In the genomic region with DNA sequence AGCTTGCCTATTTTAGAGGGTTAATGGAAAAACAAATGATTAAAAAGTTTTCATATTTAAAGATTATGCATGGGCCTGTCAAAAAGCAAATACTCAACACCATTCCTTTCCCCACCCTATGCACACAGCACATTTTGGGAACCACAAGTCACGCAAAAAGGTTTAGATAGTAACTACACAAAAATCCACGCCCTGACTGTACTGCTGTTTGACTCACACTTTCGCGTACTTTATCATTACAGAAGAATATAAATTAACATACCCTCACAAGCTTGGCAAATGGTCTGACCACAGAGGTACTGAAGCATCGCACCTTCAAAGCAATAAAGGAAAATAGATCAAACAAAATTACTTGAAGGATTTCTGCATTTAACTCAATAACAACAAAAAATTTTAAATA, we compare ENCODE assay signal across 11 cellular contexts. TPM values are rescaled to one million over a fixed set of nuclear protein-coding genes. Genes with fewer than 3 reads are reported as not detected.
DNase-seq lines count a peak whose midpoint lies in the region; ATAC-seq and TF ChIP-seq lines count a peak whose summit lies in the region.
"Had no signal": no experiment of that assay in that cellular context is flagged by ENCODE, and none has a peak within 500 bp of the region (broad histone marks: within the 10 kb centered on the region; RNA-seq: fewer than 3 reads in every experiment).

No MANE protein-coding gene starts in this region.

- TF ChIP-seq POLR2A in testis (IDR thresholded peaks at IDR 0.05), result no peak

- peak overlapping the region; percentile 98 to 100 for H3K4me3 Mint-ChIP-seq in activated T-cell treated with anti-CD3 and anti-CD28 coated beads, Interleukin-2, amount 50 U/mL, for 72 hours

- no peak overlapping the region for H3K27ac ChIP-seq in RWPE2 (ENCODE audit: poor library complexity, severe bottlenecking)
- H3K27ac ChIP-seq in fibroblast of lung (ENCODE audit: insufficient read depth, low read length), result no peak overlapping the region
- H3K27ac ChIP-seq in smooth muscle cell (ENCODE audit: low read depth), result no peak overlapping the region
- H3K27ac ChIP-seq in testis, result no peak overlapping the region

- H3K27me3 ChIP-seq in RWPE2 (ENCODE audit: insufficient read depth, poor library complexity, severe bottlenecking) (no peaks in the 10 kb centered on the region), fibroblast of lung (ENCODE audit: control insufficient read depth, insufficient read depth, low read length) (no peaks in the 10 kb centered on the region), smooth muscle cell (ENCODE audit: low read depth) (no peaks in the 10 kb centered on the region), testis (no peaks in the 10 kb centered on the region)

- DNase-seq in activated T-cell treated with anti-CD3 and anti-CD28 coated beads, Interleukin-2, amount 50 U/mL, for 72 hours, result no peak
- no peak for DNase-seq in activated T-cell treated with anti-CD3 and anti-CD28 coated beads, Interleukin-2, amount 50 U/mL, for 48 hours
- no peak for DNase-seq in RWPE2 (ENCODE audit: low spot score)
- DNase-seq in fibroblast of lung (ENCODE audit: low read depth in 2 of 2), result peak in 1 of 2 donors; percentile 57
- no peak for DNase-seq in smooth muscle cell (lab: John Stamatoyannopoulos, UW; ENCODE audit: unreplicated experiment)
- DNase-seq in cerebellar cortex (ENCODE audit: low spot score), result no peak
- no peak for DNase-seq in testis
- no peak for DNase-seq in NCI-H1694 (lab: John Stamatoyannopoulos, UW)
- DNase-seq: activated effector memory CD4-positive, alpha-beta T cell treated with anti-CD3 and anti-CD28 coated beads, Interleukin-2, amount 50 U/mL, for 16 hours; retina; RPMI8226 had no signal

- peaks cover 60% of the 10 kb centered on the region for H3K4me1 Mint-ChIP-seq in activated T-cell treated with anti-CD3 and anti-CD28 coated beads, Interleukin-2, amount 50 U/mL, for 72 hours (ENCODE audit: low read depth)

- no peaks in the 10 kb centered on the region for H3F3A ChIP-seq in smooth muscle cell (ENCODE audit: low read depth)

- H3K4me2 ChIP-seq in fibroblast of lung (ENCODE audit: extremely low read depth, insufficient read depth, low read length) (peak overlapping the region; percentile 96), smooth muscle cell (peak overlapping the region; percentile 88)

- H3K36me3 Mint-ChIP-seq in activated T-cell treated with anti-CD3 and anti-CD28 coated beads, Interleukin-2, amount 50 U/mL, for 72 hours (ENCODE audit: insufficient read depth in 2 of 2), result peaks cover 7 to 27% of the 10 kb centered on the region in 2 donors

- peak overlapping the region; percentile 100 for H3K27ac Mint-ChIP-seq in activated T-cell treated with anti-CD3 and anti-CD28 coated beads, Interleukin-2, amount 50 U/mL, for 72 hours

- no peaks in the 10 kb centered on the region for H3K27me3 Mint-ChIP-seq in activated T-cell treated with anti-CD3 and anti-CD28 coated beads, Interleukin-2, amount 50 U/mL, for 72 hours (ENCODE audit: low read depth)

- intact Hi-C loops in testis (cut with DNase I; ENCODE audit: low total_unique reads), result no loop called here

- H3K36me3 ChIP-seq in RWPE2 (ENCODE audit: low read depth), result peaks cover 51% of the 10 kb centered on the region
- H3K36me3 ChIP-seq in fibroblast of lung (ENCODE audit: control insufficient read depth, insufficient read depth, low read length), result peaks cover 12% of the 10 kb centered on the region
- H3K36me3 ChIP-seq in smooth muscle cell (ENCODE audit: low read depth), result peaks cover 20% of the 10 kb centered on the region
- H3K36me3 ChIP-seq in testis (ENCODE audit: low read depth, missing control alignments), result no peaks in the 10 kb centered on the region

- H3K79me2 ChIP-seq in fibroblast of lung (ENCODE audit: control insufficient read depth, insufficient read depth, low read length), result peaks cover 20% of the 10 kb centered on the region
- H3K79me2 ChIP-seq in smooth muscle cell (ENCODE audit: low read depth), result peaks cover 33% of the 10 kb centered on the region

- H3K9me3 Mint-ChIP-seq in activated T-cell treated with anti-CD3 and anti-CD28 coated beads, Interleukin-2, amount 50 U/mL, for 72 hours, result no peaks in the 10 kb centered on the region

- H4K20me1 ChIP-seq in fibroblast of lung (ENCODE audit: control insufficient read depth, extremely low read depth, insufficient read depth, low read length) (peaks cover 2% of the 10 kb centered on the region), smooth muscle cell (ENCODE audit: low read depth) (peaks cover 12% of the 10 kb centered on the region)

- H3K4me1 ChIP-seq in RWPE2 (ENCODE audit: insufficient read depth, poor library complexity, severe bottlenecking), result no peaks in the 10 kb centered on the region
- H3K4me1 ChIP-seq in fibroblast of lung (ENCODE audit: control insufficient read depth, extremely low read depth, insufficient read depth, low read length), result peaks cover 3% of the 10 kb centered on the region
- peaks cover 12% of the 10 kb centered on the region for H3K4me1 ChIP-seq in smooth muscle cell (ENCODE audit: low read depth)
- peaks cover 6% of the 10 kb centered on the region for H3K4me1 ChIP-seq in testis

- ATAC-seq in activated T-cell treated with anti-CD3 and anti-CD28 coated beads, Interleukin-2, amount 50 U/mL, for 72 hours (replicated peaks in 1 of 2), result no peak
- no peak for ATAC-seq in RWPE2 (ENCODE audit: low read depth)

- H2AFZ ChIP-seq in fibroblast of lung (ENCODE audit: low read length), result no peak overlapping the region
- H2AFZ ChIP-seq in smooth muscle cell (ENCODE audit: low read depth), result no peak overlapping the region

- H3K4me3 ChIP-seq in RWPE2 (ENCODE audit: severe bottlenecking), result peak overlapping the region; percentile 75
- peak overlapping the region; percentile 85 to 99 (median 94) for H3K4me3 ChIP-seq in fibroblast of lung (replicated peaks in 1 of 4; ENCODE audit: control extremely low read depth in 1 of 4, insufficient read depth in 1 of 4, low read depth in 3 of 4, low read length in 4 of 4)
- peak overlapping the region; percentile 88 for H3K4me3 ChIP-seq in smooth muscle cell
- H3K4me3 ChIP-seq in testis, result no peak overlapping the region

- H3K9me3 ChIP-seq in RWPE2 (ENCODE audit: severe bottlenecking) (no peaks in the 10 kb centered on the region), fibroblast of lung (ENCODE audit: control insufficient read depth, insufficient read depth, low read depth, low read length) (no peaks in the 10 kb centered on the region), smooth muscle cell (replicated peaks; ENCODE audit: low read depth) (no peaks in the 10 kb centered on the region), testis (no peaks in the 10 kb centered on the region)

- TF ChIP-seq CTCF in RWPE2 (IDR thresholded peaks at IDR 0.05; ENCODE audit: poor library complexity, severe bottlenecking), result no peak
- TF ChIP-seq CTCF in fibroblast of lung (conservative IDR thresholded peaks at IDR 0.05 in 1 of 2, IDR thresholded peaks at IDR 0.05 in 1 of 2; ENCODE audit: low read depth in 1 of 2, low read length in 2 of 2), result no peak
- TF ChIP-seq CTCF in smooth muscle cell (IDR thresholded peaks at IDR 0.05; ENCODE audit: borderline replicate concordance, insufficient read depth, poor library complexity, severe bottlenecking), result no peak
- no peak for TF ChIP-seq CTCF in testis (IDR thresholded peaks at IDR 0.05)

- H3K9ac ChIP-seq in fibroblast of lung (ENCODE audit: insufficient read depth, low read length) (no peak overlapping the region), smooth muscle cell (ENCODE audit: low read depth) (peak overlapping the region; percentile 82)

- WGBS in smooth muscle cell (ENCODE audit: low lambda C conversion rate), result 94% methylated on average over 5 of the region's 5 CpGs
- WGBS in testis, 2 donors, result 76 to 87% methylated on average over 5 of the region's 5 CpGs

RNA-seq across cellular contexts. Expression of a gene that starts 1.4 kb away (rescaled TPM):
- total RNA-seq in activated T-cell treated with anti-CD3 and anti-CD28 coated beads, Interleukin-2, amount 50 U/mL, for 72 hours, result 100 to 1,000 TPM; 217 to 230 TPM
- total RNA-seq in fibroblast of lung (152 and 154 TPM in 2 replicates), smooth muscle cell (226 and 269 TPM in 2 replicates), testis (100 to 1,000 TPM; 127 to 136 TPM)
- polyA plus RNA-seq in fibroblast of lung (259 and 277 TPM in 2 replicates), smooth muscle cell (363 and 366 TPM in 2 replicates), testis (ENCODE audit: insufficient read depth, low read depth, low replicate concordance) (279 TPM)
- polyA plus RNA-seq in fibroblast of lung (2012), result 229 and 268 TPM in 2 replicates
- 47.5 and 52.2 TPM in 2 replicates for polyA minus RNA-seq in fibroblast of lung (ENCODE audit: low replicate concordance)

Comparison
In these comparisons a context has a peak if more than half of its experiments do, and no peak if none do; other contexts are left out.
1. H3K4me3 ChIP-seq: peak in RWPE2 (single experiment), fibroblast of lung (4 of 4) and smooth muscle cell (single experiment); none in testis (0 of 2).